ENCODE assay signal across 13 cellular contexts in the genomic region with DNA sequence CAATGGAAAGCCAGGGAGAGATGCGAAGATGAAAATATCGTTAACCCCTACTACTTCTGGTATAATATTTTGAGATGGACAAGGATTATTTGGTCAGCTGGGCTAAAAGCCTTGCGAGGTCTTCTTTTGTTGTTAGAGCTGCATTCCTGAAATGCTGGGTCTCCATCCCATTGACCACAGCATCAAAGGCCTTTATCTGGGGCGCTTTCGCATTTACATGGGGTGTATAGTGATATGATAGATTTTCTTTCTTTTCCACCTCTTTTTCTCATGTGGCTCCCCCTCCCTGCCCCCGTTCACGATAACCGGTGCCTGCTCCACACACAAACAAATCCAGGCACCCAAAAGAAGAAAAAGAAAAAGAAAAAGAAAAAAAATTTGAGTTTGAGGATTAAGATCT.
DNase-seq lines count a peak whose midpoint lies in the region; TF ChIP-seq lines count a peak whose summit lies in the region.
"Had no signal": no experiment of that assay in that cellular context is flagged by ENCODE, and none has a peak within 500 bp of the region (broad histone marks: within the 10 kb centered on the region; RNA-seq: fewer than 3 reads in every experiment).

No MANE protein-coding gene starts in this region.

- dilution Hi-C loops in mammary epithelial cell (cut with HindIII; ENCODE audit: low sequenced_read_pairs): no loop called here

- DNase-seq in breast epithelium (ENCODE audit: low spot score in 2 of 2) (no peak), mammary epithelial cell (no peak), esophagus squamous epithelium (lab: John Stamatoyannopoulos, UW) (no peak), transverse colon (no peak), testis (no peak)
- DNase-seq in activated CD4-positive, alpha-beta memory T cell treated with anti-CD3 and anti-CD28 coated beads, Interleukin-2, amount 10 ng/mL, durations not matched to agents 7 days and 5 days: no peak
- DNase-seq in T-helper 2 cell treated with Interferon-gamma antibody and Interleukin-4, amounts not matched to agents 5 μg/mL and 100 μg/mL, for 36 hours (ENCODE audit: low spot score): no peak
- DNase-seq: NCI-H1092; NCI-H2227 treated with DMSO at 0.1 percent for 48 hours; stimulated activated CD4-positive, alpha-beta T cell treated with anti-CD3 and anti-CD28 coated beads, Interleukin-4, amount 100 ng/mL, for 4 hours had no signal

- no peaks in the 10 kb centered on the region for H3K36me3 Mint-ChIP-seq in nephron (ENCODE audit: low read depth)
- H3K36me3 Mint-ChIP-seq in activated CD4-positive, alpha-beta memory T cell treated with anti-CD3 and anti-CD28 coated beads, Interleukin-2, amount 10 ng/mL, durations not matched to agents 7 days and 5 days (ENCODE audit: low read depth): no peaks in the 10 kb centered on the region
- H3K36me3 Mint-ChIP-seq in T-helper 2 cell treated with Interferon-gamma antibody and Interleukin-4, amounts not matched to agents 5 μg/mL and 100 μg/mL, for 36 hours (ENCODE audit: low read depth): no peaks in the 10 kb centered on the region
- H3K36me3 Mint-ChIP-seq: activated naive CD8-positive, alpha-beta T cell; stimulated activated effector memory CD8-positive, alpha-beta T cell treated with anti-CD3 and anti-CD28 coated beads, Interleukin-12 subunit alpha, Interleukin-12 subunit beta, amount 100 ng/mL, for 72 hours had no signal

- no peak for TF ChIP-seq POLR2A in breast epithelium (IDR thresholded peaks at IDR 0.05)
- no peak for TF ChIP-seq POLR2A in esophagus squamous epithelium (IDR thresholded peaks at IDR 0.05)
- no peak for TF ChIP-seq POLR2A in transverse colon (IDR thresholded peaks at IDR 0.05)
- TF ChIP-seq POLR2A in testis (IDR thresholded peaks at IDR 0.05): no peak

- no peak overlapping the region for H3K9ac ChIP-seq in mammary epithelial cell (ENCODE audit: insufficient read depth, low read length)

- no peak for TF ChIP-seq EP300 in transverse colon (IDR thresholded peaks at IDR 0.05; ENCODE audit: low read depth)

- H3K9me3 ChIP-seq in breast epithelium: no peaks in the 10 kb centered on the region
- peaks cover 39% of the 10 kb centered on the region for H3K9me3 ChIP-seq in mammary epithelial cell (replicated peaks; ENCODE audit: insufficient read depth, low read length)
- H3K9me3 ChIP-seq in esophagus squamous epithelium: no peaks in the 10 kb centered on the region
- no peaks in the 10 kb centered on the region for H3K9me3 ChIP-seq in transverse colon
- H3K9me3 ChIP-seq in testis: no peaks in the 10 kb centered on the region

- peaks cover 5% of the 10 kb centered on the region for H3K27me3 Mint-ChIP-seq in nephron (ENCODE audit: low read depth)
- H3K27me3 Mint-ChIP-seq in activated CD4-positive, alpha-beta memory T cell treated with anti-CD3 and anti-CD28 coated beads, Interleukin-2, amount 10 ng/mL, durations not matched to agents 7 days and 5 days: peaks cover 5% of the 10 kb centered on the region
- H3K27me3 Mint-ChIP-seq in T-helper 2 cell treated with Interferon-gamma antibody and Interleukin-4, amounts not matched to agents 5 μg/mL and 100 μg/mL, for 36 hours (ENCODE audit: low read depth): peaks cover 2% of the 10 kb centered on the region
- H3K27me3 Mint-ChIP-seq: activated naive CD8-positive, alpha-beta T cell had no signal

- CTCF ChIA-PET in mammary epithelial cell (lab: Charles Lee; ENCODE audit: low non-redundant PET): no interaction called here
- CTCF ChIA-PET in activated CD4-positive, alpha-beta memory T cell treated with anti-CD3 and anti-CD28 coated beads, Interleukin-2, amount 10 ng/mL, durations not matched to agents 7 days and 5 days (lab: Charles Lee): no interaction called here

- H3K27ac Mint-ChIP-seq in nephron: peak overlapping the region; percentile 68 to 76 (median 73)
- no peak overlapping the region for H3K27ac Mint-ChIP-seq in activated CD4-positive, alpha-beta memory T cell treated with anti-CD3 and anti-CD28 coated beads, Interleukin-2, amount 10 ng/mL, durations not matched to agents 7 days and 5 days
- no peak overlapping the region for H3K27ac Mint-ChIP-seq in T-helper 2 cell treated with Interferon-gamma antibody and Interleukin-4, amounts not matched to agents 5 μg/mL and 100 μg/mL, for 36 hours
- H3K27ac Mint-ChIP-seq: activated naive CD8-positive, alpha-beta T cell; stimulated activated effector memory CD8-positive, alpha-beta T cell treated with anti-CD3 and anti-CD28 coated beads, Interleukin-12 subunit alpha, Interleukin-12 subunit beta, amount 100 ng/mL, for 72 hours had no signal

- no peaks in the 10 kb centered on the region for H3K79me2 ChIP-seq in mammary epithelial cell (ENCODE audit: insufficient read depth, low read length)

- H4K20me1 ChIP-seq in mammary epithelial cell (ENCODE audit: insufficient read depth, low read length): no peaks in the 10 kb centered on the region

- H3K4me2 ChIP-seq in mammary epithelial cell (ENCODE audit: insufficient read depth, low read depth, low read length): no peak overlapping the region

- 53% methylated on average over 8 of the region's 8 CpGs for WGBS in mammary epithelial cell (ENCODE audit: low coverage, missing lambda C conversion rate)
- 45% methylated on average over 8 of the region's 8 CpGs for WGBS in esophagus squamous epithelium, 2 donors
- 66 to 72% methylated on average over 8 of the region's 8 CpGs for WGBS in transverse colon (ENCODE audit: low coverage in 1 of 2), 2 donors
- 39 to 53% methylated on average over 8 of the region's 8 CpGs for WGBS in testis, 2 donors

- in situ Hi-C loops in mammary epithelial cell (cut with MboI; ENCODE audit: low sequenced_read_pairs in 2 of 2): no loop called here
- in situ Hi-C loops in transverse colon (cut with MboI; ENCODE audit: low pct_ligation_motif_present in 1 of 4, low pct_unique_long_range_greater_than_20kb in 1 of 4, low sequenced_read_pairs in 3 of 4): no loop called here

- POLR2A ChIA-PET in activated CD4-positive, alpha-beta memory T cell treated with anti-CD3 and anti-CD28 coated beads, Interleukin-2, amount 10 ng/mL, durations not matched to agents 7 days and 5 days (lab: Charles Lee): no interaction called here

- H3K27me3 ChIP-seq in breast epithelium: no peaks in the 10 kb centered on the region
- H3K27me3 ChIP-seq in mammary epithelial cell (ENCODE audit: insufficient read depth, low read length): no peaks in the 10 kb centered on the region
- H3K27me3 ChIP-seq in esophagus squamous epithelium: no peaks in the 10 kb centered on the region
- no peaks in the 10 kb centered on the region for H3K27me3 ChIP-seq in transverse colon
- H3K27me3 ChIP-seq in testis: no peaks in the 10 kb centered on the region

- no peaks in the 10 kb centered on the region for H3K36me3 ChIP-seq in breast epithelium
- H3K36me3 ChIP-seq in mammary epithelial cell (ENCODE audit: insufficient read depth, low read length): no peaks in the 10 kb centered on the region
- H3K36me3 ChIP-seq in esophagus squamous epithelium: no peaks in the 10 kb centered on the region
- no peaks in the 10 kb centered on the region for H3K36me3 ChIP-seq in transverse colon
- no peaks in the 10 kb centered on the region for H3K36me3 ChIP-seq in testis (ENCODE audit: low read depth, missing control alignments)

- peak overlapping the region; percentile 70 to 78 (median 77) for H3K4me3 Mint-ChIP-seq in nephron
- no peak overlapping the region for H3K4me3 Mint-ChIP-seq in activated CD4-positive, alpha-beta memory T cell treated with anti-CD3 and anti-CD28 coated beads, Interleukin-2, amount 10 ng/mL, durations not matched to agents 7 days and 5 days
- no peak overlapping the region for H3K4me3 Mint-ChIP-seq in T-helper 2 cell treated with Interferon-gamma antibody and Interleukin-4, amounts not matched to agents 5 μg/mL and 100 μg/mL, for 36 hours
- H3K4me3 Mint-ChIP-seq: activated naive CD8-positive, alpha-beta T cell; stimulated activated effector memory CD8-positive, alpha-beta T cell treated with anti-CD3 and anti-CD28 coated beads, Interleukin-12 subunit alpha, Interleukin-12 subunit beta, amount 100 ng/mL, for 72 hours had no signal

- intact Hi-C loops in breast epithelium (cut with DNase I; ENCODE audit: low total_unique reads): no loop called here
- intact Hi-C loops in mammary epithelial cell (cut with micrococcal nuclease): no loop called here
- intact Hi-C loops in esophagus squamous epithelium (cut with DNase I): no loop called here
- intact Hi-C loops in transverse colon (cut with DNase I; ENCODE audit: low total_unique reads): no loop called here
- intact Hi-C loops in testis (cut with DNase I; ENCODE audit: low total_unique reads): no loop called here

- H3K4me1 Mint-ChIP-seq in nephron: peaks cover 51% of the 10 kb centered on the region
- no peaks in the 10 kb centered on the region for H3K4me1 Mint-ChIP-seq in activated CD4-positive, alpha-beta memory T cell treated with anti-CD3 and anti-CD28 coated beads, Interleukin-2, amount 10 ng/mL, durations not matched to agents 7 days and 5 days
- H3K4me1 Mint-ChIP-seq in T-helper 2 cell treated with Interferon-gamma antibody and Interleukin-4, amounts not matched to agents 5 μg/mL and 100 μg/mL, for 36 hours (ENCODE audit: low read depth): peaks cover 3% of the 10 kb centered on the region
- H3K4me1 Mint-ChIP-seq: stimulated activated effector memory CD8-positive, alpha-beta T cell treated with anti-CD3 and anti-CD28 coated beads, Interleukin-12 subunit alpha, Interleukin-12 subunit beta, amount 100 ng/mL, for 72 hours had no signal

- BruUV-seq in mammary epithelial cell (replicated peaks; lab: Mats Ljungman, UMichigan): no TSS peak

- no peak overlapping the region for H2AFZ ChIP-seq in mammary epithelial cell (ENCODE audit: low read depth, low read length)

- H3K27ac ChIP-seq in breast epithelium: peak overlapping the region in 1 of 2 donors; percentile 25
- H3K27ac ChIP-seq in mammary epithelial cell (ENCODE audit: insufficient read depth, low read depth, low read length): no peak overlapping the region
- peak overlapping the region in 3 of 4 donors; percentile 6 to 61 (median 59) for H3K27ac ChIP-seq in esophagus squamous epithelium
- H3K27ac ChIP-seq in transverse colon: peak overlapping the region; percentile 23 to 60 (median 30)
- no peak overlapping the region for H3K27ac ChIP-seq in testis

- TF ChIP-seq CTCF in breast epithelium (IDR thresholded peaks at IDR 0.05) (no peak), mammary epithelial cell (conservative IDR thresholded peaks at IDR 0.05 in 1 of 2, IDR thresholded peaks at IDR 0.05 in 1 of 2; ENCODE audit: extremely low read depth in 1 of 2, insufficient read depth in 1 of 2, low read depth in 1 of 2, low read length in 2 of 2) (no peak), esophagus squamous epithelium (IDR thresholded peaks at IDR 0.05) (no peak), nephron (IDR thresholded peaks at IDR 0.05; ENCODE audit: unreplicated experiment in 3 of 3) (no peak), transverse colon (IDR thresholded peaks at IDR 0.05) (no peak), testis (IDR thresholded peaks at IDR 0.05) (no peak)

- H3K4me1 ChIP-seq in breast epithelium (no peaks in the 10 kb centered on the region), mammary epithelial cell (ENCODE audit: insufficient read depth, low read length) (no peaks in the 10 kb centered on the region), esophagus squamous epithelium (peaks cover 0 to 26% (median 0%) of the 10 kb centered on the region in 3 donors), transverse colon (no peaks in the 10 kb centered on the region), testis (peaks cover 8% of the 10 kb centered on the region)

- H3K4me3 ChIP-seq in breast epithelium (peak overlapping the region in 2 of 3 donors; percentile 33 to 60), mammary epithelial cell (replicated peaks in 1 of 3; ENCODE audit: insufficient read depth in 1 of 3, low read depth in 2 of 3, low read length in 3 of 3) (no peak overlapping the region), esophagus squamous epithelium (peak overlapping the region in 3 of 4 donors; percentile 35 to 61 (median 35)), transverse colon (no peak overlapping the region), testis (no peak overlapping the region)

- no peaks in the 10 kb centered on the region for H3K9me3 Mint-ChIP-seq in nephron
- no peaks in the 10 kb centered on the region for H3K9me3 Mint-ChIP-seq in activated CD4-positive, alpha-beta memory T cell treated with anti-CD3 and anti-CD28 coated beads, Interleukin-2, amount 10 ng/mL, durations not matched to agents 7 days and 5 days
- H3K9me3 Mint-ChIP-seq in T-helper 2 cell treated with Interferon-gamma antibody and Interleukin-4, amounts not matched to agents 5 μg/mL and 100 μg/mL, for 36 hours: no peaks in the 10 kb centered on the region
- H3K9me3 Mint-ChIP-seq: stimulated activated effector memory CD8-positive, alpha-beta T cell treated with anti-CD3 and anti-CD28 coated beads, Interleukin-12 subunit alpha, Interleukin-12 subunit beta, amount 100 ng/mL, for 72 hours had no signal

Comparison
In these comparisons a context has a peak if more than half of its experiments do, and no peak if none do; other contexts are left out.
1. H3K4me3 ChIP-seq: peak in breast epithelium (2 of 3) and esophagus squamous epithelium (3 of 4); none in mammary epithelial cell (0 of 3), transverse colon (0 of 4) and testis (0 of 2).
2. H3K27ac ChIP-seq: peak in esophagus squamous epithelium (3 of 4) and transverse colon (4 of 4); none in mammary epithelial cell (single experiment) and testis (0 of 2).
3. H3K27ac Mint-ChIP-seq: peak in nephron (3 of 3); none in activated CD4-positive, alpha-beta memory T cell treated with anti-CD3 and anti-CD28 coated beads, Interleukin-2, amount 10 ng/mL, durations not matched to agents 7 days and 5 days (single experiment) and T-helper 2 cell treated with Interferon-gamma antibody and Interleukin-4, amounts not matched to agents 5 μg/mL and 100 μg/mL, for 36 hours (single experiment).
4. H3K4me3 Mint-ChIP-seq: peak in nephron (3 of 3); none in activated CD4-positive, alpha-beta memory T cell treated with anti-CD3 and anti-CD28 coated beads, Interleukin-2, amount 10 ng/mL, durations not matched to agents 7 days and 5 days (single experiment) and T-helper 2 cell treated with Interferon-gamma antibody and Interleukin-4, amounts not matched to agents 5 μg/mL and 100 μg/mL, for 36 hours (single experiment).